Comparison of ENCODE assay signal across 14 cellular contexts in the genomic region with DNA sequence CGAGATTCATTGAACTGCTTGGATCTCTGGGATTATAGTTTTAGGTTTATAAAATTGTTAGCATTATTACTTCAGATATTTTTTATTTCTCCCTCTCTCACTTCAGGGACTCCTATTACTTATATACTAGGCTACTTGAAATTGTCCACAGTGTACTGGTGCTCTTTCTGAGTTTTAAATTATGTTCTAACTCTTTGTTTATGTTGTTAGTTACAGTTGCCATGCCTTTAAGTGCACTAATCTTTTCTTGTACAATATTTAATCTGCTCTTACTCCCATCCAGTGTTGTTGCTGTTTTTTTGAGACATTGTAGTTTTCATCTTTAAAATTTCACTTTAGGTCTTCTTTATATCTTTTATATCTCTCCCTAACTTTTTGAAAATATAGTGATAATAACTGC. TPM values are rescaled to one million over a fixed set of nuclear protein-coding genes. Genes with fewer than 3 reads are reported as not detected.
A peak's percentile ranks its signal among the peaks of the same experiment; 100 is the strongest.
DNase-seq lines count a peak whose midpoint lies in the region; ATAC-seq and TF ChIP-seq lines count a peak whose summit lies in the region.
"Had no signal": no experiment of that assay in that cellular context is flagged by ENCODE, and none has a peak within 500 bp of the region (broad histone marks: within the 10 kb centered on the region; RNA-seq: fewer than 3 reads in every experiment).

No MANE protein-coding gene starts in this region.

- ATAC-seq in lower lobe of right lung (peak; percentile 57 to 60), HG03520 (IDR thresholded peaks at IDR 0.05; ENCODE audit: unreplicated experiment) (no peak), GM18867 (IDR thresholded peaks at IDR 0.05; ENCODE audit: unreplicated experiment) (no peak)
- ATAC-seq: A549 had no signal

- DNase-seq in HT-29 (ENCODE audit: low spot score) (peak; percentile 25), lower lobe of right lung (no peak), NCI-H524 (lab: John Stamatoyannopoulos, UW) (no peak)
- DNase-seq: BE2C; CD4-positive, alpha-beta memory T cell; DND-41; GDM1 had no signal

- H3K9me3 ChIP-seq in lower lobe of right lung: no peaks in the 10 kb centered on the region
- H3K9me3 ChIP-seq: BE2C, HAP-1 had no signal

- H3K27ac ChIP-seq in VCaP: peak overlapping the region; percentile 89
- no peak overlapping the region for H3K27ac ChIP-seq in lower lobe of right lung
- H3K27ac ChIP-seq in rectal smooth muscle tissue (ENCODE audit: low read depth, low read length): peak overlapping the region; percentile 26
- H3K27ac ChIP-seq: A549 had no signal

- H3K4me1 ChIP-seq in lower lobe of right lung (no peaks in the 10 kb centered on the region), rectal smooth muscle tissue (ENCODE audit: control insufficient read depth, insufficient read depth, low read length) (peaks cover 4% of the 10 kb centered on the region)
- H3K4me1 ChIP-seq: A549, BE2C had no signal

- no peaks in the 10 kb centered on the region for H3K36me3 ChIP-seq in lower lobe of right lung
- H3K36me3 ChIP-seq in rectal smooth muscle tissue (ENCODE audit: control insufficient read depth, insufficient read depth, low read length): no peaks in the 10 kb centered on the region
- H3K36me3 ChIP-seq: BE2C, HAP-1 had no signal

- intact Hi-C loops in lower lobe of right lung (cut with DNase I): no loop called here

- TF ChIP-seq CTCF in VCaP (conservative IDR thresholded peaks at IDR 0.05) (no peak), lower lobe of right lung (IDR thresholded peaks at IDR 0.05) (no peak)

- no peak overlapping the region for H3K4me3 ChIP-seq in lower lobe of right lung
- no peak overlapping the region for H3K4me3 ChIP-seq in rectal smooth muscle tissue (ENCODE audit: low read length)
- H3K4me3 ChIP-seq: A549, HAP-1 had no signal

- H3K9ac ChIP-seq in rectal smooth muscle tissue (ENCODE audit: low read length): no peak overlapping the region

- H3K27me3 ChIP-seq in lower lobe of right lung (ENCODE audit: low read depth) (peaks cover 3% of the 10 kb centered on the region), rectal smooth muscle tissue (ENCODE audit: control insufficient read depth, insufficient read depth, low read length) (no peaks in the 10 kb centered on the region)

RNA-seq across cellular contexts. Expression of gene PLEKHS1, which starts 13.1 kb away (rescaled TPM):
- total RNA-seq in HT-29 (2014; rRNA removed; shearing (Covaris generic)): 0.55 TPM in 1 of 2 replicates, not detected in the other
- 7.0 TPM for total RNA-seq in lower lobe of right lung
- total RNA-seq: H1 had no signal

Comparison
In these comparisons a context has a peak if more than half of its experiments do, and no peak if none do; other contexts are left out.
1. ATAC-seq: peak in lower lobe of right lung (2 of 2); none in HG03520 (single experiment) and GM18867 (single experiment).